ENCODE assay signal across 1 cellular context in the genomic region with DNA sequence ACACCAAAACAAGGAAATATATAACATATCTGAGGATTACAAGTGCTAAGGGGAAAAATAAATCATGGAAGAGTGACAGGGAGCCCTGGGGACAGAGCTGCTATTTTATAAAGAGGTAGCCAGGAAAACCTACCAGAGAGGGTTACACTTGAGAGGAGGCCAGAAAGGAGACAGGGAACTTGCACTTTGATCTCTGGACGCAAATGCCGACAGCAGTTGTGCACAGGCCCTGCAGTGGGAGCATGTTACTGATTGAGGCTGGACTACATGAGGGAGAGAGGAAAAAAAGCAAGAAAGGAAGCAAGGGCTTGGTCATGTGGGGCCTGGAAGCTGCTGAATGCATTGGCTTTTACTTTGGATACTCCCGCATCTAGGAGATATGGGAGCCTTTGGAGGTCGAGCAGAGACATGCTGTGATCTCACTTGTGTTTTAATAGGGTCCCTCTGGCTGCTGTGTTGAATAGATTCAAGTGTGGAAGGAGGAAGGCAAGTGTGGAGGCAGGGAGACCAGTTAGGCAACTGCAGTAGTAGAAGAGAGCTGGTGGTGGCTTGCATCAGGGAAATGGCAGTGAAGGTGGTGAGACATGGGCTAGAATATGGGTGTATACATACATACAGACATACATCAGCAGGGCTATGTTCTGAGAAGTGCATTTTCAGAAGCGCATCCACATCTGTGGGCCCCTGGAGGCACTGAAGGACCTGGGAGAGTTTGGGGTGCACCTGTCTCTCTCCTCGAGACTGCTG.
TF ChIP-seq lines count a peak whose summit lies in the region.

No MANE protein-coding gene starts in this region.

TF ChIP-seq in IMR-90, 13 proteins besides CTCF, POLR2A, EP300 and RAD21:
- TF ChIP-seq RFX5 (IDR thresholded peaks at IDR 0.05; ENCODE audit: low read depth, low read length) (no peak), CEBPB (IDR thresholded peaks at IDR 0.05; ENCODE audit: low read depth, low read length) (no peak), MAZ (IDR thresholded peaks at IDR 0.05; ENCODE audit: borderline replicate concordance, low read depth, low read length) (no peak), RCOR1 (IDR thresholded peaks at IDR 0.05; ENCODE audit: insufficient replicate concordance, low read length) (no peak), FOS (IDR thresholded peaks at IDR 0.05; ENCODE audit: low read depth, low read length) (no peak), SMC3 (IDR thresholded peaks at IDR 0.05; ENCODE audit: low read depth, low read length) (no peak), BHLHE40 (IDR thresholded peaks at IDR 0.05; ENCODE audit: low read depth, low read length) (no peak), MAFK (IDR thresholded peaks at IDR 0.05; ENCODE audit: low read depth, low read length) (no peak), CHD1 (IDR thresholded peaks at IDR 0.05; ENCODE audit: low read depth, low read length) (no peak), MXI1 (IDR thresholded peaks at IDR 0.05; ENCODE audit: borderline replicate concordance, low read depth, low read length) (no peak), NFE2L2 (IDR thresholded peaks at IDR 0.05; ENCODE audit: low read depth, low read length) (no peak)
- TF ChIP-seq, protein P1, sequence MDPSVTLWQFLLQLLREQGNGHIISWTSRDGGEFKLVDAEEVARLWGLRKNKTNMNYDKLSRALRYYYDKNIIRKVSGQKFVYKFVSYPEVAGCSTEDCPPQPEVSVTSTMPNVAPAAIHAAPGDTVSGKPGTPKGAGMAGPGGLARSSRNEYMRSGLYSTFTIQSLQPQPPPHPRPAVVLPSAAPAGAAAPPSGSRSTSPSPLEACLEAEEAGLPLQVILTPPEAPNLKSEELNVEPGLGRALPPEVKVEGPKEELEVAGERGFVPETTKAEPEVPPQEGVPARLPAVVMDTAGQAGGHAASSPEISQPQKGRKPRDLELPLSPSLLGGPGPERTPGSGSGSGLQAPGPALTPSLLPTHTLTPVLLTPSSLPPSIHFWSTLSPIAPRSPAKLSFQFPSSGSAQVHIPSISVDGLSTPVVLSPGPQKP (IDR thresholded peaks at IDR 0.05; ENCODE audit: borderline replicate concordance, low read depth, low read length), result no peak
- TF ChIP-seq, protein P2, sequence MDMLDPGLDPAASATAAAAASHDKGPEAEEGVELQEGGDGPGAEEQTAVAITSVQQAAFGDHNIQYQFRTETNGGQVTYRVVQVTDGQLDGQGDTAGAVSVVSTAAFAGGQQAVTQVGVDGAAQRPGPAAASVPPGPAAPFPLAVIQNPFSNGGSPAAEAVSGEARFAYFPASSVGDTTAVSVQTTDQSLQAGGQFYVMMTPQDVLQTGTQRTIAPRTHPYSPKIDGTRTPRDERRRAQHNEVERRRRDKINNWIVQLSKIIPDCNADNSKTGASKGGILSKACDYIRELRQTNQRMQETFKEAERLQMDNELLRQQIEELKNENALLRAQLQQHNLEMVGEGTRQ (IDR thresholded peaks at IDR 0.05; ENCODE audit: low read depth, low read length), result no peak
